ENCODE assay signal across 8 cellular contexts in genomic region chr6:111552241-111552744, GRCh38. TPM values are rescaled to one million over a fixed set of nuclear protein-coding genes. Genes with fewer than 3 reads are reported as not detected.
DNase-seq lines count a peak whose midpoint lies in the region; ATAC-seq, FAIRE-seq and TF ChIP-seq lines count a peak whose summit lies in the region.
"Had no signal": no experiment of that assay in that cellular context is flagged by ENCODE, and none has a peak within 500 bp of the region (broad histone marks: within the 10 kb centered on the region; RNA-seq: fewer than 3 reads in every experiment).

No MANE protein-coding gene starts in this region.

- peak; percentile 90 for FAIRE-seq in HTR-8/SVneo (lab: Jason Lieb, UNC)
- FAIRE-seq: TTC549 had no signal

- peak; percentile 80 for ATAC-seq in omental fat pad (ENCODE audit: low FRiP score)
- no peak for ATAC-seq in HG03045 (IDR thresholded peaks at IDR 0.05; ENCODE audit: unreplicated experiment)
- no peak for ATAC-seq in HG02885 (IDR thresholded peaks at IDR 0.05; ENCODE audit: poor library complexity, unreplicated experiment)

- DNase-seq in HTR-8/SVneo (ENCODE audit: insufficient read length, low spot score) (peak; percentile 81), SK-N-DZ (ENCODE audit: low spot score) (peak; percentile 74), foreskin melanocyte (peak; percentile 64), omental fat pad (ENCODE audit: low spot score) (no peak)
- DNase-seq in activated CD8-positive, alpha-beta memory T cell treated with anti-CD3 and anti-CD28 coated beads, Interleukin-2, amount 50 U/mL, for 4 hours: no peak

- TF ChIP-seq CTCF in omental fat pad (IDR thresholded peaks at IDR 0.05): no peak

RNA-seq across cellular contexts. Expression of gene TRAF3IP2, which starts 53.4 kb away (rescaled TPM):
- polyA plus RNA-seq in SK-N-DZ (2014; cell fraction: cytosol; rRNA removed): 0.42 and 0.70 TPM in 2 replicates
- 1.4 TPM in 1 of 2 replicates, not detected in the other for polyA plus RNA-seq in SK-N-DZ (2014; cell fraction: nucleus; rRNA removed)
- 10 to 100 TPM; 29.3 to 52.2 (median 42.2) TPM for total RNA-seq in omental fat pad

Comparison
In these comparisons a context has a peak if more than half of its experiments do, and no peak if none do; other contexts are left out.
1. DNase-seq: peak in HTR-8/SVneo (single experiment), SK-N-DZ (single experiment) and foreskin melanocyte (single experiment); none in omental fat pad (single experiment) and activated CD8-positive, alpha-beta memory T cell treated with anti-CD3 and anti-CD28 coated beads, Interleukin-2, amount 50 U/mL, for 4 hours (single experiment).